Comparison of ENCODE assay signal across 9 cellular contexts in genomic region chr22:36757608-36758220, GRCh38. TPM values are rescaled to one million over a fixed set of nuclear protein-coding genes. Genes with fewer than 3 reads are reported as not detected.
A peak's percentile ranks its signal among the peaks of the same experiment; 100 is the strongest.
DNase-seq lines count a peak whose midpoint lies in the region; ATAC-seq and TF ChIP-seq lines count a peak whose summit lies in the region.
"Had no signal": no experiment of that assay in that cellular context is flagged by ENCODE, and none has a peak within 500 bp of the region (broad histone marks: within the 10 kb centered on the region; RNA-seq: fewer than 3 reads in every experiment).

No MANE protein-coding gene starts in this region.

- H3K9me3 ChIP-seq in Peyer's patch: no peaks in the 10 kb centered on the region
- no peaks in the 10 kb centered on the region for H3K9me3 ChIP-seq in thoracic aorta

- peaks cover 0 to 2% (median 0%) of the 10 kb centered on the region in 7 donors for H3K9me3 Mint-ChIP-seq in CD14-positive monocyte
- no peaks in the 10 kb centered on the region for H3K9me3 Mint-ChIP-seq in osteocyte (ENCODE audit: unreplicated experiment)

- peak; percentile 85 for DNase-seq in CD14-positive monocyte (ENCODE audit: low spot score)
- DNase-seq in HFF-Myc (ENCODE audit: extremely low read depth, low read depth): no peak
- DNase-seq in Peyer's patch: peak; percentile 82 to 92 (median 85)
- peak; percentile 50 for DNase-seq in activated T-helper 1 cell treated with Interleukin-2 at 50 U/mL for 16 hours (ENCODE audit: low read depth)
- peak; percentile 73 for DNase-seq in fibroblast of villous mesenchyme (ENCODE audit: low read depth)
- DNase-seq in osteocyte (ENCODE audit: extremely low spot score, unreplicated experiment): peak; percentile 88
- no peak for DNase-seq in thoracic aorta (ENCODE audit: low spot score)

- ATAC-seq in thoracic aorta (ENCODE audit: insufficient number of reproducible peaks, low FRiP score, low read depth): no peak
- no peak for ATAC-seq in HG03460 (IDR thresholded peaks at IDR 0.05; ENCODE audit: unreplicated experiment)

- no peak for TF ChIP-seq POLR2A in Peyer's patch (IDR thresholded peaks at IDR 0.05)

- peaks cover 14 to 29% (median 15%) of the 10 kb centered on the region in 3 donors for H3K27me3 Mint-ChIP-seq in CD14-positive monocyte (ENCODE audit: low read depth in 3 of 3)
- peaks cover 14% of the 10 kb centered on the region for H3K27me3 Mint-ChIP-seq in osteocyte (ENCODE audit: unreplicated experiment)

- H3K4me1 Mint-ChIP-seq in CD14-positive monocyte: peaks cover 9% of the 10 kb centered on the region
- H3K4me1 Mint-ChIP-seq in osteocyte (ENCODE audit: unreplicated experiment): no peaks in the 10 kb centered on the region

- H3K27ac Mint-ChIP-seq in CD14-positive monocyte (no peak overlapping the region), osteocyte (ENCODE audit: unreplicated experiment) (no peak overlapping the region)
- H3K27ac Mint-ChIP-seq: IgD-negative memory B cell had no signal

- intact Hi-C loops in CD14-positive monocyte (cut with micrococcal nuclease): loop anchor here in 1 of 2 donors (2.0 kb wide), 1 partner anchor 217 kb away; no protein-coding TSS in a partner anchor

- H3K4me1 ChIP-seq in Peyer's patch (peaks cover 0 to 12% (median 0%) of the 10 kb centered on the region in 4 donors), thoracic aorta (ENCODE audit: control insufficient read depth in 1 of 2, low read depth in 2 of 2) (peaks cover 0 to 4% of the 10 kb centered on the region in 2 donors)

- TF ChIP-seq CTCF in CD14-positive monocyte (IDR thresholded peaks at IDR 0.05) (peak; percentile 95), HFF-Myc (IDR thresholded peaks at IDR 0.05; ENCODE audit: low read depth, low read length, missing control alignments) (peak; percentile 84), Peyer's patch (IDR thresholded peaks at IDR 0.05) (peak; percentile 52 to 85 (median 74)), fibroblast of villous mesenchyme (IDR thresholded peaks at IDR 0.05; ENCODE audit: insufficient read depth, low read depth, low read length) (peak; percentile 83), osteocyte (IDR thresholded peaks at IDR 0.05) (peak; percentile 77), thoracic aorta (IDR thresholded peaks at IDR 0.05) (peak; percentile 53)

- H3K4me3 ChIP-seq in HFF-Myc (replicated peaks; ENCODE audit: low read depth, low read length) (no peak overlapping the region), Peyer's patch (no peak overlapping the region), fibroblast of villous mesenchyme (ENCODE audit: low read depth, low read length) (no peak overlapping the region), thoracic aorta (no peak overlapping the region)

- H3K4me3 Mint-ChIP-seq in CD14-positive monocyte (no peak overlapping the region), osteocyte (ENCODE audit: unreplicated experiment) (no peak overlapping the region)
- H3K4me3 Mint-ChIP-seq: IgD-negative memory B cell had no signal

- H3K27me3 ChIP-seq in Peyer's patch (no peaks in the 10 kb centered on the region), thoracic aorta (replicated peaks; ENCODE audit: insufficient read depth) (no peaks in the 10 kb centered on the region)

- H3K27ac ChIP-seq in Peyer's patch (no peak overlapping the region), thoracic aorta (no peak overlapping the region)

- H3K36me3 Mint-ChIP-seq in CD14-positive monocyte (peaks cover 10 to 15% of the 10 kb centered on the region in 2 donors), osteocyte (ENCODE audit: unreplicated experiment) (no peaks in the 10 kb centered on the region)

- H3K36me3 ChIP-seq in Peyer's patch: no peaks in the 10 kb centered on the region
- no peaks in the 10 kb centered on the region for H3K36me3 ChIP-seq in thoracic aorta

RNA-seq across cellular contexts. Expression of gene IFT27, which starts 18.2 kb away (rescaled TPM):
- polyA plus RNA-seq in CD14-positive monocyte: 10 to 100 TPM; 12.5 to 14.6 TPM
- total RNA-seq in Peyer's patch (10 to 100 TPM; 19.7 to 27.7 (median 22.8) TPM), fibroblast of villous mesenchyme (16.0 and 24.5 TPM in 2 replicates), osteocyte (30.5 and 36.9 TPM in 2 replicates), thoracic aorta (10 to 100 TPM; 15.0 to 16.0 TPM)

RNA-seq across cellular contexts. Expression of gene CACNG2, which starts 54.2 kb away (rescaled TPM):
- not detected for polyA plus RNA-seq in CD14-positive monocyte
- total RNA-seq in Peyer's patch: not detected
- not detected in 2 replicates for total RNA-seq in fibroblast of villous mesenchyme
- total RNA-seq in osteocyte: not detected in 2 replicates
- total RNA-seq in thoracic aorta: not detected
- polyA plus RNA-seq: IgD-negative memory B cell had no signal

RNA-seq across cellular contexts. Expression of gene PVALB, which starts 59.1 kb away (rescaled TPM):
- under 1 TPM in 1 of 2 donors, not detected in 1; 0.65 TPM for polyA plus RNA-seq in CD14-positive monocyte
- total RNA-seq in Peyer's patch: not detected
- not detected in 2 replicates for total RNA-seq in fibroblast of villous mesenchyme
- 0.94 TPM in 1 of 2 replicates, not detected in the other for total RNA-seq in osteocyte
- not detected for total RNA-seq in thoracic aorta
- polyA plus RNA-seq: IgD-negative memory B cell had no signal

Comparison
In these comparisons a context has a peak if more than half of its experiments do, and no peak if none do; other contexts are left out.
1. DNase-seq: peak in CD14-positive monocyte (single experiment), Peyer's patch (3 of 3), activated T-helper 1 cell treated with Interleukin-2 at 50 U/mL for 16 hours (single experiment), fibroblast of villous mesenchyme (single experiment) and osteocyte (single experiment); none in HFF-Myc (single experiment) and thoracic aorta (single experiment).
2. Peak in every context shown above with its lines, with median percentiles within 50 percentile points of each other: CTCF ChIP-seq.